ENCODE assay signal across 8 cellular contexts in the genomic region with DNA sequence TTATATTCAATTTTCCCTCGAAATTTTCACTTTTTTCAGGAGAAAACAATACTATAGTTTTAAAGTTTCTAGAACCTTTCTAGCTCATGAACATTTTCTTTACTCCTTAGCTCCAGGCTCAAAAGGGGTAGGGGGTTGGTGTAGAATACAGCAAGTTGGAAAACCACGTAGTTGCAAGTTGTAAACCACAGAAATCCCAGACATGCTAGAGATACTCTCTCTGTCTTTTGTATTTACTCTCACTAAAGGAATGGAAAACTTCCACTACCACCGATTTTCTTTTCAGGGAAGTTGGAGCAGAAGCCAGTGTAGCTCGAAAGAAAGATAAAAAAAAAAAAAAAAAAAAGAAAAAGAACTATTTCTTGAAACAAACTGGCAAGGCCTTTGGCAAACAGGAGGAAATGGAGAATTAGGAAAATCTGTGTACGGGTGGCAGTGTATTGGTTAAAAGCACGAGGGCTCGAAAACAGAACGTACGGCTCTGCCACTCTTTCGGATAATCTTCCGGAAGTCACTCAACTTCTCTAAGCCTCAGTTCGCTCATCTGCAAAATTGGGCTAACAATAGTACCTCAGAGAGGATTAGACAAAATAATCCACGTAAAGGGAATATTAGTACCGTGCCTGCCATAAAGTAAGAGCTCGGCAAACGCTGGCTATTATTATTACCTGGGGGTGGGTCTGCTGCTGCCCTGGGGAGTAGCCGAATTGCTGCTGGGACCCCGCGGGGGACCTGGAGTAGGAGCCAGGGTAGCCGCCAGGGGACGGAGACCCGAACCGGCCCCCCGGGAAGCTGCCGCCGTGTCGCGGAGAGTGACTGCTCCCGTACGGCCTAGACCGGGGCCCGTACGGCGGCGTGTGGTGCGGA. TPM values are rescaled to one million over a fixed set of nuclear protein-coding genes. Genes with fewer than 3 reads are reported as not detected.
DNase-seq lines count a peak whose midpoint lies in the region; ATAC-seq, FAIRE-seq and TF ChIP-seq lines count a peak whose summit lies in the region.

No MANE protein-coding gene starts in this region.

- DNase-seq in T-helper 1 cell (no peak), HCT116 (ENCODE audit: low read depth, low spot score) (no peak), NCI-H748 treated with DMSO at 0.1 percent for 48 hours (lab: John Stamatoyannopoulos, UW) (peak; percentile 56), cardiac fibroblast (ENCODE audit: low read depth in 2 of 2) (peak; percentile 25 to 27), left colon (no peak), frontal cortex (ENCODE audit: low spot score in 2 of 2) (no peak)

- peaks cover 7 to 17% of the 10 kb centered on the region in 2 experiments; a peak in 3 of 4 replicates for H3K4me1 ChIP-seq in HCT116 (ENCODE audit: control insufficient read depth in 1 of 2, insufficient read depth in 2 of 2, low read length in 2 of 2)
- no peaks in the 10 kb centered on the region for H3K4me1 ChIP-seq in thymus (ENCODE audit: control insufficient read depth, insufficient read depth, low read length)

- peak; percentile 70 for ATAC-seq in HCT116
- ATAC-seq in left colon = peak; percentile 73

- H3K27ac ChIP-seq in HCT116 (ENCODE audit: low read depth, low read length) (peak overlapping the region; percentile 84), thymus (ENCODE audit: low read depth) (peak overlapping the region; percentile 94)

- no peak for TF ChIP-seq POLR2A in HCT116 (IDR thresholded peaks at IDR 0.05; ENCODE audit: borderline replicate concordance, extremely low read depth, insufficient read depth, insufficient read length)

- CTCF ChIA-PET in HCT116 (lab: Charles Lee) = no interaction called here

- H3K4me3 ChIP-seq in HCT116 (replicated peaks in 1 of 2; ENCODE audit: low read depth in 1 of 2, low read length in 2 of 2) (peak overlapping the region; percentile 71 to 77), cardiac fibroblast (replicated peaks in 1 of 2; ENCODE audit: low read depth in 2 of 2, low read length in 2 of 2) (peak overlapping the region; percentile 85 to 89), thymus (ENCODE audit: low read length) (peak overlapping the region; percentile 99)

- peaks cover 16% of the 10 kb centered on the region for H3K4me1 Mint-ChIP-seq in T-helper 1 cell treated with Interleukin-12 subunit alpha and Interleukin-12 subunit beta and Interleukin-4 antibody, amounts not matched to agents 30 μg/mL and 1 μg/mL, for 36 hours (ENCODE audit: low read depth)

- H3K27me3 Mint-ChIP-seq in T-helper 1 cell treated with Interleukin-12 subunit alpha and Interleukin-12 subunit beta and Interleukin-4 antibody, amounts not matched to agents 30 μg/mL and 1 μg/mL, for 36 hours (ENCODE audit: low read depth) = peaks cover 16% of the 10 kb centered on the region

- RAD21 ChIA-PET in HCT116 (lab: Charles Lee; ENCODE audit: low non-redundant PET in 1 of 2, low total read pairs in 2 of 2, uncharacterized antibody in 2 of 2, unreplicated experiment in 2 of 2) = no interaction called here

- BruUV-seq in HCT116 (replicated peaks; lab: Mats Ljungman, UMichigan) = TSS peak; percentile 71

- WGBS in thymus = 2% methylated on average over 36 of the region's 36 CpGs

- H3K36me3 ChIP-seq in HCT116 (ENCODE audit: control insufficient read depth in 1 of 2, insufficient read depth in 2 of 2, low read length in 2 of 2) = no peaks in the 10 kb centered on the region
- no peaks in the 10 kb centered on the region for H3K36me3 ChIP-seq in thymus (ENCODE audit: control insufficient read depth, insufficient read depth)

- intact Hi-C loops in HCT116 (cut with micrococcal nuclease) = no loop called here
- intact Hi-C loops in left colon (cut with DNase I, micrococcal nuclease) = no loop called here

- peaks cover 8% of the 10 kb centered on the region; the same call in 1 of the 2 replicates for H4K20me1 ChIP-seq in HCT116 (ENCODE audit: insufficient read depth)

- no peak for FAIRE-seq in frontal cortex (lab: Jason Lieb, UNC)

- POLR2A ChIA-PET in HCT116 (lab: Charles Lee) = no interaction called here

- peak overlapping the region; percentile 77 for H3K4me2 ChIP-seq in HCT116 (ENCODE audit: low read length)

- peaks cover 58% of the 10 kb centered on the region for H3K79me2 ChIP-seq in HCT116 (ENCODE audit: insufficient read depth, low read length)

- H3K27ac Mint-ChIP-seq in T-helper 1 cell treated with Interleukin-12 subunit alpha and Interleukin-12 subunit beta and Interleukin-4 antibody, amounts not matched to agents 30 μg/mL and 1 μg/mL, for 36 hours = peak overlapping the region; percentile 96

- TF ChIP-seq CTCF in HCT116 (IDR thresholded peaks at IDR 0.05 in 2 of 3, conservative IDR thresholded peaks at IDR 0.05 in 1 of 3; ENCODE audit: borderline replicate concordance in 1 of 3, insufficient read depth in 1 of 3, low read depth in 2 of 3, low read length in 2 of 3) (no peak), cardiac fibroblast (IDR thresholded peaks at IDR 0.05; ENCODE audit: low read depth, low read length) (no peak)

- H2AFZ ChIP-seq in HCT116 (ENCODE audit: low read depth, low read length, poor library complexity, severe bottlenecking) = no peak overlapping the region

- H3K9me2 ChIP-seq in HCT116 (ENCODE audit: insufficient read depth) = no peaks in the 10 kb centered on the region

- H3K27me3 ChIP-seq in HCT116 (ENCODE audit: insufficient read depth, low read length) (no peaks in the 10 kb centered on the region), thymus (ENCODE audit: control insufficient read depth, insufficient read depth) (peaks cover 7% of the 10 kb centered on the region)

- H3K4me3 Mint-ChIP-seq in T-helper 1 cell treated with Interleukin-12 subunit alpha and Interleukin-12 subunit beta and Interleukin-4 antibody, amounts not matched to agents 30 μg/mL and 1 μg/mL, for 36 hours = peak overlapping the region; percentile 91

- no peak for TF ChIP-seq RAD21 in HCT116 (IDR thresholded peaks at IDR 0.05; ENCODE audit: low read depth)

- H3K9ac ChIP-seq in HCT116 (ENCODE audit: low read length) = peak overlapping the region; percentile 83

- peaks cover 2% of the 10 kb centered on the region for H3K36me3 Mint-ChIP-seq in T-helper 1 cell treated with Interleukin-12 subunit alpha and Interleukin-12 subunit beta and Interleukin-4 antibody, amounts not matched to agents 30 μg/mL and 1 μg/mL, for 36 hours (ENCODE audit: low read depth)

- no peaks in the 10 kb centered on the region for H3K9me3 Mint-ChIP-seq in T-helper 1 cell treated with Interleukin-12 subunit alpha and Interleukin-12 subunit beta and Interleukin-4 antibody, amounts not matched to agents 30 μg/mL and 1 μg/mL, for 36 hours

- H3K9me3 ChIP-seq in HCT116 (ENCODE audit: control insufficient read depth in 1 of 2, insufficient read depth in 1 of 2, low read depth in 1 of 2, low read length in 2 of 2) (no peaks in the 10 kb centered on the region), thymus (ENCODE audit: control insufficient read depth) (no peaks in the 10 kb centered on the region)

TF ChIP-seq in HCT116, 20 proteins besides CTCF, POLR2A, EP300 and RAD21 (continues in another document):
- TF ChIP-seq ZBTB33 (IDR thresholded peaks at IDR 0.05; ENCODE audit: extremely low read depth, insufficient replicate concordance, low read length) = no peak
- no peak for TF ChIP-seq SIN3A (IDR thresholded peaks at IDR 0.05; ENCODE audit: low read depth)
- no peak for TF ChIP-seq POLR2AphosphoS5 (IDR thresholded peaks at IDR 0.05; ENCODE audit: low read depth, low read length)
- TF ChIP-seq YY1 (IDR thresholded peaks at IDR 0.05; ENCODE audit: extremely low read depth, insufficient replicate concordance, low read depth, low read length) = no peak
- no peak; the same call in 1 of the 2 replicates for TF ChIP-seq ZFX (IDR thresholded peaks at IDR 0.05)
- TF ChIP-seq EZH2 (IDR thresholded peaks at IDR 0.05) = no peak

RNA-seq across cellular contexts. Expression of gene MPLKIP, which starts 0.6 kb away (rescaled TPM):
- total RNA-seq in HCT116 (2021; ENCODE audit: unreplicated experiment) (49.4 TPM), left colon (10 to 100 TPM; 34.2 to 36.9 TPM), frontal cortex (6.9 TPM)
- 21.0 and 31.1 TPM in 2 replicates for polyA plus RNA-seq in HCT116 (2012)
- polyA plus RNA-seq in thymus = 66.4 TPM

RNA-seq across cellular contexts. Expression of gene SUGCT, which starts 1.0 kb away (rescaled TPM):
- total RNA-seq in HCT116 (2021; ENCODE audit: unreplicated experiment) = 4.4 TPM
- 4.3 and 4.8 TPM in 2 replicates for polyA plus RNA-seq in HCT116 (2012)
- 10 to 100 TPM; 10.3 to 18.6 TPM for total RNA-seq in left colon
- 5.5 TPM for polyA plus RNA-seq in thymus
- 1.2 TPM for total RNA-seq in frontal cortex

Comparison
In these comparisons a context has a peak if more than half of its experiments do, and no peak if none do; other contexts are left out.
1. DNase-seq: peak in NCI-H748 treated with DMSO at 0.1 percent for 48 hours (single experiment) and cardiac fibroblast (2 of 2); none in T-helper 1 cell (0 of 5), HCT116 (single experiment), left colon (0 of 2) and frontal cortex (0 of 2).
2. Peak in every context shown above with its lines, with median percentiles within 50 percentile points of each other: H3K4me3 ChIP-seq.